1 cellular context compared by ENCODE assay signal in the genomic region with DNA sequence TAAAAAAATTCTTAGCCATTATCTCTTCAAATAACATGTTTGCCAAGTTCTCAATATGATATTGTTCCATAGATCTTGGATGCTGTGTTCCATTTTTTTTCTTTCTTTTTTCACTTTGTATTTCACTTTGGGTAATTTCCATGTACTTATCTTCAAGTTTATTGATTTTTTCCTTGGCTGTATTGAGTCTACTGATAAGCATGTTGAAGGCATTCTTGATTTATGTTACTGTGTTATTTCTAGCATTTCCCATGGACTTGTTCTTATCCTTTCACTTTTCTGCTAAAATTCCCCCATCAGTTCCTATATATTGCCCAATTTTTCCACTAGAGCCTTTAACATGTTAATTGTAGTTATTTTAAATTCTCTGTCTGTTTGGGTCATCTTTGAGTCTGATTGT.
TF ChIP-seq lines count a peak whose summit lies in the region.

No MANE protein-coding gene starts in this region.

TF ChIP-seq in K562, 482 proteins besides CTCF, POLR2A, EP300 and RAD21 (continued from another document):
- TF ChIP-seq, protein P1, sequence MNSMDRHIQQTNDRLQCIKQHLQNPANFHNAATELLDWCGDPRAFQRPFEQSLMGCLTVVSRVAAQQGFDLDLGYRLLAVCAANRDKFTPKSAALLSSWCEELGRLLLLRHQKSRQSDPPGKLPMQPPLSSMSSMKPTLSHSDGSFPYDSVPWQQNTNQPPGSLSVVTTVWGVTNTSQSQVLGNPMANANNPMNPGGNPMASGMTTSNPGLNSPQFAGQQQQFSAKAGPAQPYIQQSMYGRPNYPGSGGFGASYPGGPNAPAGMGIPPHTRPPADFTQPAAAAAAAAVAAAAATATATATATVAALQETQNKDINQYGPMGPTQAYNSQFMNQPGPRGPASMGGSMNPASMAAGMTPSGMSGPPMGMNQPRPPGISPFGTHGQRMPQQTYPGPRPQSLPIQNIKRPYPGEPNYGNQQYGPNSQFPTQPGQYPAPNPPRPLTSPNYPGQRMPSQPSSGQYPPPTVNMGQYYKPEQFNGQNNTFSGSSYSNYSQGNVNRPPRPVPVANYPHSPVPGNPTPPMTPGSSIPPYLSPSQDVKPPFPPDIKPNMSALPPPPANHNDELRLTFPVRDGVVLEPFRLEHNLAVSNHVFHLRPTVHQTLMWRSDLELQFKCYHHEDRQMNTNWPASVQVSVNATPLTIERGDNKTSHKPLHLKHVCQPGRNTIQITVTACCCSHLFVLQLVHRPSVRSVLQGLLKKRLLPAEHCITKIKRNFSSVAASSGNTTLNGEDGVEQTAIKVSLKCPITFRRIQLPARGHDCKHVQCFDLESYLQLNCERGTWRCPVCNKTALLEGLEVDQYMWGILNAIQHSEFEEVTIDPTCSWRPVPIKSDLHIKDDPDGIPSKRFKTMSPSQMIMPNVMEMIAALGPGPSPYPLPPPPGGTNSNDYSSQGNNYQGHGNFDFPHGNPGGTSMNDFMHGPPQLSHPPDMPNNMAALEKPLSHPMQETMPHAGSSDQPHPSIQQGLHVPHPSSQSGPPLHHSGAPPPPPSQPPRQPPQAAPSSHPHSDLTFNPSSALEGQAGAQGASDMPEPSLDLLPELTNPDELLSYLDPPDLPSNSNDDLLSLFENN (IDR thresholded peaks at IDR 0.05; ENCODE audit: low read depth in 2 of 2, low read length in 2 of 2), result no peak
- 0 out of 2 replicates have a peak, but pooled peaks have one; percentile 32 for TF ChIP-seq DPF2 (IDR thresholded peaks at IDR 0.05)
- TF ChIP-seq, protein P2, sequence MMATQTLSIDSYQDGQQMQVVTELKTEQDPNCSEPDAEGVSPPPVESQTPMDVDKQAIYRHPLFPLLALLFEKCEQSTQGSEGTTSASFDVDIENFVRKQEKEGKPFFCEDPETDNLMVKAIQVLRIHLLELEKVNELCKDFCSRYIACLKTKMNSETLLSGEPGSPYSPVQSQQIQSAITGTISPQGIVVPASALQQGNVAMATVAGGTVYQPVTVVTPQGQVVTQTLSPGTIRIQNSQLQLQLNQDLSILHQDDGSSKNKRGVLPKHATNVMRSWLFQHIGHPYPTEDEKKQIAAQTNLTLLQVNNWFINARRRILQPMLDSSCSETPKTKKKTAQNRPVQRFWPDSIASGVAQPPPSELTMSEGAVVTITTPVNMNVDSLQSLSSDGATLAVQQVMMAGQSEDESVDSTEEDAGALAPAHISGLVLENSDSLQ (IDR thresholded peaks at IDR 0.05), result peak; percentile 42; the same call in 1 of the 2 replicates
